ENCODE assay signal across 9 cellular contexts in the genomic region with DNA sequence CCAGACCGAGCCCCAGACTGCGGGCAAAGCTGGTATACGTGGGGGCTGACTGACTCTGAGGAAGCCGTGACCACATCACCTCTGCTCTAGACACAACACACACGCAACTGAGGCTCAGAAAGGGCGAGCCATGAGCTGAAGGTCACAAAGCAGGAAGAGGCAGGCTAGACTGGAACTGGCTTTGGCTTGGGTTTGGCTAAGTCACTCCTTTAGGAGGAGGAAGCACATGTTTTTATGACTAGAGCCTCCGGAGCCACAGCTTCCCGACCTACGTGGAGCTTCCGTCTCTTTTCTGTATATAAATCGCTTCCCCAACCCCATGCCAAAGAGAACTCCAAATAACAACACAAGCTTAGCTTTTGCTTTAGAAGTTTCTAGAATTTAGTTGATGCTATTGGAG. TPM values are rescaled to one million over a fixed set of nuclear protein-coding genes. Genes with fewer than 3 reads are reported as not detected.
DNase-seq lines count a peak whose midpoint lies in the region; ATAC-seq and TF ChIP-seq lines count a peak whose summit lies in the region.
"Had no signal": no experiment of that assay in that cellular context is flagged by ENCODE, and none has a peak within 500 bp of the region (broad histone marks: within the 10 kb centered on the region; RNA-seq: fewer than 3 reads in every experiment).

No MANE protein-coding gene starts in this region.

- no peak for TF ChIP-seq POLR2A in thyroid gland (IDR thresholded peaks at IDR 0.05)

- H3K27ac ChIP-seq in liver (ENCODE audit: low read depth in 1 of 2, low read length in 2 of 2) (peak overlapping the region in 1 of 2 donors; percentile 29), thyroid gland (peak overlapping the region; percentile 38 to 69 (median 62))
- H3K27ac ChIP-seq: SK-N-MC had no signal

- peaks cover 5% of the 10 kb centered on the region for H3K27me3 Mint-ChIP-seq in activated CD4-positive, alpha-beta T cell treated with anti-CD3 and anti-CD28 coated beads for 36 hours
- peaks cover 3% of the 10 kb centered on the region for H3K27me3 Mint-ChIP-seq in activated naive CD8-positive, alpha-beta T cell treated with anti-CD3 and anti-CD28 coated beads, Interleukin-2, amount 50 U/mL, for 24 hours

- intact Hi-C loops in activated CD4-positive, alpha-beta T cell treated with anti-CD3 and anti-CD28 coated beads for 36 hours (cut with DNase I, micrococcal nuclease), result no loop called here
- intact Hi-C loops in thyroid gland (cut with DNase I), result no loop called here

- no peak for TF ChIP-seq CTCF in liver (IDR thresholded peaks at IDR 0.05; ENCODE audit: low read depth, low read length, missing input control)
- TF ChIP-seq CTCF in thyroid gland (IDR thresholded peaks at IDR 0.05), result no peak

- H3K9ac ChIP-seq in liver (ENCODE audit: low read depth in 1 of 2, low read length in 2 of 2), result no peak overlapping the region

- DNase-seq in activated CD4-positive, alpha-beta T cell treated with anti-CD3 and anti-CD28 coated beads for 36 hours, result peak; percentile 64
- no peak for DNase-seq in activated CD4-positive, alpha-beta T cell treated with anti-CD3 and anti-CD28 coated beads for 1 hour
- DNase-seq in activated naive CD8-positive, alpha-beta T cell treated with anti-CD3 and anti-CD28 coated beads, Interleukin-2, amount 50 U/mL, for 24 hours, result peak; percentile 60
- DNase-seq in thyroid gland (peak in 1 of 2 donors; percentile 25), GM19238 (ENCODE audit: insufficient read length, low spot score) (no peak), dedifferentiated amniotic fluid mesenchymal stem cell (ENCODE audit: extremely low spot score) (no peak), HEK293T (ENCODE audit: extremely low spot score) (no peak)

- WGBS in liver, result 63% methylated on average over 11 of the region's 11 CpGs
- WGBS in thyroid gland, 2 donors, result 53 to 67% methylated on average over 10 to 11 of the region's 11 CpGs

- no peaks in the 10 kb centered on the region for H3K36me3 Mint-ChIP-seq in activated CD4-positive, alpha-beta T cell treated with anti-CD3 and anti-CD28 coated beads for 36 hours (ENCODE audit: low read depth)
- no peaks in the 10 kb centered on the region for H3K36me3 Mint-ChIP-seq in activated naive CD8-positive, alpha-beta T cell treated with anti-CD3 and anti-CD28 coated beads, Interleukin-2, amount 50 U/mL, for 24 hours (ENCODE audit: low read depth)

- H3K4me1 Mint-ChIP-seq in activated CD4-positive, alpha-beta T cell treated with anti-CD3 and anti-CD28 coated beads for 36 hours, result peaks cover 60% of the 10 kb centered on the region
- peaks cover 83% of the 10 kb centered on the region for H3K4me1 Mint-ChIP-seq in activated naive CD8-positive, alpha-beta T cell treated with anti-CD3 and anti-CD28 coated beads, Interleukin-2, amount 50 U/mL, for 24 hours

- H3K4me3 ChIP-seq in liver (ENCODE audit: low read depth in 1 of 3, low read length in 3 of 3) (no peak overlapping the region), thyroid gland (replicated peaks in 1 of 3) (no peak overlapping the region)
- H3K4me3 ChIP-seq: SK-N-MC had no signal

- ATAC-seq in activated CD4-positive, alpha-beta T cell treated with anti-CD3 and anti-CD28 coated beads for 36 hours, result peak; percentile 71
- peak; percentile 79 for ATAC-seq in activated naive CD8-positive, alpha-beta T cell treated with anti-CD3 and anti-CD28 coated beads, Interleukin-2, amount 50 U/mL, for 24 hours

- H3K27me3 ChIP-seq in liver (ENCODE audit: control insufficient read depth in 4 of 4, insufficient read depth in 4 of 4, low read length in 3 of 4) (no peaks in the 10 kb centered on the region), thyroid gland (no peaks in the 10 kb centered on the region)

- H3K9me3 Mint-ChIP-seq in activated CD4-positive, alpha-beta T cell treated with anti-CD3 and anti-CD28 coated beads for 36 hours (ENCODE audit: low read depth), result no peaks in the 10 kb centered on the region
- no peaks in the 10 kb centered on the region for H3K9me3 Mint-ChIP-seq in activated naive CD8-positive, alpha-beta T cell treated with anti-CD3 and anti-CD28 coated beads, Interleukin-2, amount 50 U/mL, for 24 hours

- H3K36me3 ChIP-seq in liver (ENCODE audit: control insufficient read depth in 4 of 4, insufficient read depth in 3 of 4, low read depth in 1 of 4, low read length in 3 of 4) (no peaks in the 10 kb centered on the region), thyroid gland (no peaks in the 10 kb centered on the region)

- no peaks in the 10 kb centered on the region for H3K9me3 ChIP-seq in liver (ENCODE audit: control insufficient read depth in 4 of 4, low read length in 3 of 4)
- no peaks in the 10 kb centered on the region for H3K9me3 ChIP-seq in thyroid gland

- CTCF ChIA-PET in activated CD4-positive, alpha-beta T cell treated with anti-CD3 and anti-CD28 coated beads for 36 hours (lab: Charles Lee), result interaction anchor here (0.9 kb wide), 1 partner anchor 14 kb away, joined by 3 read pairs; no protein-coding TSS in a partner anchor
- CTCF ChIA-PET in HEK293T (lab: Yijun Ruan, JAX), result no interaction called here

- peaks cover 5 to 21% (median 14%) of the 10 kb centered on the region in 4 donors for H3K4me1 ChIP-seq in liver (ENCODE audit: control insufficient read depth in 4 of 4, insufficient read depth in 4 of 4, low read length in 3 of 4)
- peaks cover 28 to 74% of the 10 kb centered on the region in 2 donors for H3K4me1 ChIP-seq in thyroid gland

- H3K27ac Mint-ChIP-seq in activated CD4-positive, alpha-beta T cell treated with anti-CD3 and anti-CD28 coated beads for 36 hours, result peak overlapping the region; percentile 4
- peak overlapping the region; percentile 83 for H3K27ac Mint-ChIP-seq in activated naive CD8-positive, alpha-beta T cell treated with anti-CD3 and anti-CD28 coated beads, Interleukin-2, amount 50 U/mL, for 24 hours

- POLR2A ChIA-PET in activated CD4-positive, alpha-beta T cell treated with anti-CD3 and anti-CD28 coated beads for 36 hours (lab: Charles Lee), result interaction anchor here (0.6 kb wide), 2 partner anchors 156 to 239 kb away, joined by 3 to 4 read pairs; no protein-coding TSS in a partner anchor
- POLR2A ChIA-PET in HEK293T (lab: Yijun Ruan, JAX), result no interaction called here

- TF ChIP-seq RAD21 in liver (IDR thresholded peaks at IDR 0.05), result no peak

- no peak overlapping the region for H3K4me3 Mint-ChIP-seq in activated CD4-positive, alpha-beta T cell treated with anti-CD3 and anti-CD28 coated beads for 36 hours
- peak overlapping the region; percentile 38 for H3K4me3 Mint-ChIP-seq in activated naive CD8-positive, alpha-beta T cell treated with anti-CD3 and anti-CD28 coated beads, Interleukin-2, amount 50 U/mL, for 24 hours

TF ChIP-seq in liver, 16 proteins besides CTCF, POLR2A, EP300 and RAD21:
- no peak for TF ChIP-seq HNF4G (IDR thresholded peaks at IDR 0.05)
- TF ChIP-seq NR2F2 (IDR thresholded peaks at IDR 0.05), result peak; percentile 73
- TF ChIP-seq SP1 (IDR thresholded peaks at IDR 0.05), result peak; percentile 34

TF ChIP-seq in HEK293T, 16 proteins besides CTCF, POLR2A, EP300 and RAD21:
- no peak for TF ChIP-seq LEF1 (IDR thresholded peaks at IDR 0.05; ENCODE audit: borderline replicate concordance)
- TF ChIP-seq BHLHE40 (IDR thresholded peaks at IDR 0.05; ENCODE audit: borderline replicate concordance), result no peak
- no peak for TF ChIP-seq FOXA1 (IDR thresholded peaks at IDR 0.05)
- TF ChIP-seq TARDBP (IDR thresholded peaks at IDR 0.05), result no peak
- TF ChIP-seq, protein P1, sequence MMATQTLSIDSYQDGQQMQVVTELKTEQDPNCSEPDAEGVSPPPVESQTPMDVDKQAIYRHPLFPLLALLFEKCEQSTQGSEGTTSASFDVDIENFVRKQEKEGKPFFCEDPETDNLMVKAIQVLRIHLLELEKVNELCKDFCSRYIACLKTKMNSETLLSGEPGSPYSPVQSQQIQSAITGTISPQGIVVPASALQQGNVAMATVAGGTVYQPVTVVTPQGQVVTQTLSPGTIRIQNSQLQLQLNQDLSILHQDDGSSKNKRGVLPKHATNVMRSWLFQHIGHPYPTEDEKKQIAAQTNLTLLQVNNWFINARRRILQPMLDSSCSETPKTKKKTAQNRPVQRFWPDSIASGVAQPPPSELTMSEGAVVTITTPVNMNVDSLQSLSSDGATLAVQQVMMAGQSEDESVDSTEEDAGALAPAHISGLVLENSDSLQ (IDR thresholded peaks at IDR 0.05), result no peak
- TF ChIP-seq ARNT (IDR thresholded peaks at IDR 0.05), result no peak
- no peak for TF ChIP-seq FOXM1 (IDR thresholded peaks at IDR 0.05; ENCODE audit: borderline replicate concordance)
- TF ChIP-seq SUZ12 (IDR thresholded peaks at IDR 0.05), result no peak
- TF ChIP-seq ZNF384 (IDR thresholded peaks at IDR 0.05), result no peak
- TF ChIP-seq HDGF (IDR thresholded peaks at IDR 0.05; ENCODE audit: borderline replicate concordance), result no peak
- no peak for TF ChIP-seq ELF4 (IDR thresholded peaks at IDR 0.05)
- no peak for TF ChIP-seq CTBP1 (IDR thresholded peaks at IDR 0.05; ENCODE audit: borderline replicate concordance)
- TF ChIP-seq FOXK2 (IDR thresholded peaks at IDR 0.05), result no peak
- TF ChIP-seq NFRKB (IDR thresholded peaks at IDR 0.05), result no peak
- no peak for TF ChIP-seq SP1 (IDR thresholded peaks at IDR 0.05)
- no peak for TF ChIP-seq L3MBTL2 (conservative IDR thresholded peaks at IDR 0.05)

RNA-seq across cellular contexts. Expression of a gene that starts 48.0 kb away (rescaled TPM):
- total RNA-seq in activated CD4-positive, alpha-beta T cell treated with anti-CD3 and anti-CD28 coated beads for 36 hours, result 1 to 10 TPM; 8.6 to 8.9 TPM
- total RNA-seq in liver (1 to 10 TPM; 3.5 to 5.1 TPM), thyroid gland (10 to 100 TPM in 1 of 4 donors, 1 to 10 TPM in 3; 4.1 to 10.6 (median 7.7) TPM)
- 1 to 10 TPM in 1 of 2 donors, under 1 TPM in 1; 0.67 to 2.1 TPM for polyA plus RNA-seq in liver

Comparison
In these comparisons a context has a peak if more than half of its experiments do, and no peak if none do; other contexts are left out.
1. DNase-seq: peak in activated CD4-positive, alpha-beta T cell treated with anti-CD3 and anti-CD28 coated beads for 36 hours (single experiment) and activated naive CD8-positive, alpha-beta T cell treated with anti-CD3 and anti-CD28 coated beads, Interleukin-2, amount 50 U/mL, for 24 hours (single experiment); none in activated CD4-positive, alpha-beta T cell treated with anti-CD3 and anti-CD28 coated beads for 1 hour (single experiment), GM19238 (single experiment), dedifferentiated amniotic fluid mesenchymal stem cell (single experiment) and HEK293T (single experiment).